Comparison of ENCODE assay signal across 1 cellular context in genomic region chr14:104966261-104967143, GRCh38.
TF ChIP-seq lines count a peak whose summit lies in the region.

No MANE protein-coding gene starts in this region.

TF ChIP-seq in IMR-90, 13 proteins besides CTCF, POLR2A, EP300 and RAD21:
- TF ChIP-seq FOS (IDR thresholded peaks at IDR 0.05; ENCODE audit: low read depth, low read length) (no peak), MXI1 (IDR thresholded peaks at IDR 0.05; ENCODE audit: borderline replicate concordance, low read depth, low read length) (no peak), RFX5 (IDR thresholded peaks at IDR 0.05; ENCODE audit: low read depth, low read length) (no peak), RCOR1 (IDR thresholded peaks at IDR 0.05; ENCODE audit: insufficient replicate concordance, low read length) (no peak), NFE2L2 (IDR thresholded peaks at IDR 0.05; ENCODE audit: low read depth, low read length) (no peak), USF2 (IDR thresholded peaks at IDR 0.05; ENCODE audit: low read depth, low read length) (no peak), BHLHE40 (IDR thresholded peaks at IDR 0.05; ENCODE audit: low read depth, low read length) (no peak), ELK1 (IDR thresholded peaks at IDR 0.05; ENCODE audit: borderline replicate concordance, low read depth, low read length) (no peak), MAZ (IDR thresholded peaks at IDR 0.05; ENCODE audit: borderline replicate concordance, low read depth, low read length) (no peak), CEBPB (IDR thresholded peaks at IDR 0.05; ENCODE audit: low read depth, low read length) (no peak), CHD1 (IDR thresholded peaks at IDR 0.05; ENCODE audit: low read depth, low read length) (no peak), SMC3 (IDR thresholded peaks at IDR 0.05; ENCODE audit: low read depth, low read length) (no peak), MAFK (IDR thresholded peaks at IDR 0.05; ENCODE audit: low read depth, low read length) (no peak)
TF ChIP-seq in IMR-90: peak in this region for 0.
